16 cellular contexts compared by ENCODE assay signal in the genomic region with DNA sequence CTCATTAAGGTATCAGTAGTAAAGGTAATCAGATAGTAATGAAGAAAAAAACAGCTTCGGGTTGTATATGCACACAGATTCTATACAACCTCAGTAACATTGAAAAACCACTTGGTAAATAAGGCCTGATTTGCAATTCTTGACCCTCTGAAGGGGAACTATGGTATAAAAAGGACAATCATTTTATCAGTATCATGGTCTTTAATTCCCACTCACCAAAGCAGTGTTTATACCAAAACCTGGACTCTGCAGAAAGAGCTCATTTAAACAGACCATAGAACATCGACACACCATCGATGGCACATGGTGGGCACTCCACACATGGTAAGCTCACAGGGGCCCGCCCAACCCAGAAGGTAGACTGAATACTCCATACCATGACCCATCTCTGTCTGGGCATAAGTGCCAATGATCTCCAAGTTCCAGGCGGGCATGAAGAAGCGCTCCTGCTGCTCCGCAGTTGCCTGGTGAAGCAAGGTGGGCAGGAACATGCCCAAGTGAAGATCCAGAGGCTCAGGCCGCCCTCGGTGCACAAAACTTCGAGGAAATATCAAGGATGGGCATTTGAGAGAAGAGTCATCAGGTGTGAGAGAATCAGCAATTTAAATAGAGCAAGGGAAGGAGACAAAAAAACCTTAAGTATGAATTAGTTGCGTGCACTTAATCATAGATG.
"Had no signal": no experiment of that assay in that cellular context is flagged by ENCODE, and none has a peak within 500 bp of the region (broad histone marks: within the 10 kb centered on the region; RNA-seq: fewer than 3 reads in every experiment).

No MANE protein-coding gene starts in this region.

- H3K4me3 ChIP-seq: lung, psoas muscle, sigmoid colon, suprapubic skin, upper lobe of right lung had no signal

- H3K4me1 ChIP-seq: psoas muscle, sigmoid colon had no signal

- H3K9me3 Mint-ChIP-seq: activated naive CD4-positive, alpha-beta T cell treated with anti-CD3 and anti-CD28 coated beads, Interleukin-2, amount 50 U/mL, for 24 hours; dendritic cell treated with granulocyte-macrophage colony-stimulating factor and Interleukin-4, amounts not matched to agents 40 ng/mL and 50 ng/mL, for 4 days; immature natural killer cell; naive thymus-derived CD4-positive, alpha-beta T cell had no signal

- H3K27ac ChIP-seq: brain microvascular endothelial cell, psoas muscle, sigmoid colon, suprapubic skin, upper lobe of right lung had no signal

- H3K9me3 ChIP-seq: psoas muscle, sigmoid colon, suprapubic skin, upper lobe of right lung had no signal

- H3K27ac Mint-ChIP-seq: activated naive CD4-positive, alpha-beta T cell treated with anti-CD3 and anti-CD28 coated beads, Interleukin-2, amount 50 U/mL, for 24 hours; dendritic cell treated with granulocyte-macrophage colony-stimulating factor and Interleukin-4, amounts not matched to agents 40 ng/mL and 50 ng/mL, for 4 days; immature natural killer cell; naive thymus-derived CD4-positive, alpha-beta T cell had no signal

- H3K27me3 Mint-ChIP-seq: activated naive CD4-positive, alpha-beta T cell treated with anti-CD3 and anti-CD28 coated beads, Interleukin-2, amount 50 U/mL, for 24 hours; dendritic cell treated with granulocyte-macrophage colony-stimulating factor and Interleukin-4, amounts not matched to agents 40 ng/mL and 50 ng/mL, for 4 days; naive thymus-derived CD4-positive, alpha-beta T cell had no signal

- DNase-seq: activated T-cell treated with anti-CD3 and anti-CD28 coated beads, Interleukin-2, amount 50 U/mL, for 1 hour; brain microvascular endothelial cell; cerebellar nuclear complex; hippocampal formation; immature natural killer cell; naive thymus-derived CD4-positive, alpha-beta T cell; nucleus accumbens; psoas muscle; sigmoid colon; stimulated activated naive CD4-positive, alpha-beta T cell had no signal

- H3K4me3 Mint-ChIP-seq: activated naive CD4-positive, alpha-beta T cell treated with anti-CD3 and anti-CD28 coated beads, Interleukin-2, amount 50 U/mL, for 24 hours; dendritic cell treated with granulocyte-macrophage colony-stimulating factor and Interleukin-4, amounts not matched to agents 40 ng/mL and 50 ng/mL, for 4 days; immature natural killer cell; naive thymus-derived CD4-positive, alpha-beta T cell had no signal

- ATAC-seq: activated CD4-positive, CD25-positive, alpha-beta regulatory T cell treated with anti-CD3 and anti-CD28 coated beads, Interleukin-2, amount 50 U/mL, for 24 hours; naive thymus-derived CD4-positive, alpha-beta T cell; psoas muscle; upper lobe of right lung had no signal

- H3K27me3 ChIP-seq: brain microvascular endothelial cell, sigmoid colon, suprapubic skin, upper lobe of right lung had no signal
